In genomic region chr7:117119192-117119924, GRCh38 we compare ENCODE assay signal across 8 cellular contexts.
DNase-seq lines count a peak whose midpoint lies in the region; ATAC-seq and TF ChIP-seq lines count a peak whose summit lies in the region.

No MANE protein-coding gene starts in this region.

- no peak overlapping the region for H3K4me3 ChIP-seq in kidney epithelial cell (ENCODE audit: low read depth, low read length)

- H3K27ac ChIP-seq in VCaP = no peak overlapping the region
- no peak overlapping the region for H3K27ac ChIP-seq in caudate nucleus (ENCODE audit: low read depth, low read length)

- H3K36me3 ChIP-seq in kidney epithelial cell (ENCODE audit: control insufficient read depth, insufficient read depth, low read length) = no peaks in the 10 kb centered on the region

- ATAC-seq in GM19351 (IDR thresholded peaks at IDR 0.05; ENCODE audit: unreplicated experiment) = peak; percentile 42
- no peak for ATAC-seq in HG02840 (IDR thresholded peaks at IDR 0.05; ENCODE audit: low FRiP score, unreplicated experiment)

- H3K27me3 ChIP-seq in kidney epithelial cell (ENCODE audit: control insufficient read depth, insufficient read depth, low read length) = no peaks in the 10 kb centered on the region

- peak; percentile 88 for TF ChIP-seq CTCF in AG09319 (IDR thresholded peaks at IDR 0.05; ENCODE audit: low read depth, low read length)
- TF ChIP-seq CTCF in VCaP (conservative IDR thresholded peaks at IDR 0.05) = peak; percentile 94
- TF ChIP-seq CTCF in kidney epithelial cell (IDR thresholded peaks at IDR 0.05; ENCODE audit: insufficient read depth, low read length, poor library complexity, severe bottlenecking) = peak; percentile 89

- DNase-seq in AG09319 (ENCODE audit: extremely low read depth, low read depth) (peak; percentile 52), NCI-H2029 treated with DMSO at 0.1 percent for 48 hours (lab: John Stamatoyannopoulos, UW) (peak; percentile 32), caudate nucleus (lab: John Stamatoyannopoulos, UW) (peak in 54 of 61 donors; percentile 4 to 87 (median 36)), kidney epithelial cell (ENCODE audit: low read depth) (no peak)
- DNase-seq in stimulated activated CD4-positive, alpha-beta T cell treated with anti-CD3 and anti-CD28 coated beads, Interleukin-2, amount 100 ng/mL, for 4 hours (ENCODE audit: low read depth) = peak; percentile 56
